In genomic region chr16:86044241-86044671, GRCh38 we compare ENCODE assay signal across 9 cellular contexts.
DNase-seq lines count a peak whose midpoint lies in the region; ATAC-seq and TF ChIP-seq lines count a peak whose summit lies in the region.
"Had no signal": no experiment of that assay in that cellular context is flagged by ENCODE, and none has a peak within 500 bp of the region (broad histone marks: within the 10 kb centered on the region; RNA-seq: fewer than 3 reads in every experiment).

No MANE protein-coding gene starts in this region.

- H3K36me3 ChIP-seq in BLaER1 = no peaks in the 10 kb centered on the region

- H3K4me1 ChIP-seq in BLaER1 = peaks cover 98% of the 10 kb centered on the region

- no peak overlapping the region for H3K9ac ChIP-seq in BLaER1

- no peaks in the 10 kb centered on the region for H3K9me3 Mint-ChIP-seq in HFFc6

- no peak overlapping the region for H3K27ac Mint-ChIP-seq in HFFc6

- H3K9me3 ChIP-seq in BLaER1 = no peaks in the 10 kb centered on the region

- no peaks in the 10 kb centered on the region for H3K36me3 Mint-ChIP-seq in HFFc6 (ENCODE audit: low read depth)

- no peak overlapping the region for H3K27ac ChIP-seq in BLaER1
- H3K27ac ChIP-seq: HL-60 had no signal

- no peak for ATAC-seq in GM18868 (IDR thresholded peaks at IDR 0.05; ENCODE audit: unreplicated experiment)

- peaks cover 56% of the 10 kb centered on the region for H3K27me3 Mint-ChIP-seq in HFFc6 (ENCODE audit: insufficient read depth)

- H4K20me1 ChIP-seq in BLaER1 = no peaks in the 10 kb centered on the region

- H3K4me3 Mint-ChIP-seq in HFFc6 = no peak overlapping the region

- no peak overlapping the region for H3K4me3 ChIP-seq in BLaER1
- no peak overlapping the region for H3K4me3 ChIP-seq in fibroblast of mammary gland (ENCODE audit: control insufficient read depth, low read depth, low read length)

- no peaks in the 10 kb centered on the region for H3K4me1 Mint-ChIP-seq in HFFc6 (ENCODE audit: low read depth)

- peak; percentile 87 for TF ChIP-seq CTCF in HFFc6 (IDR thresholded peaks at IDR 0.05)
- TF ChIP-seq CTCF in fibroblast of mammary gland (conservative IDR thresholded peaks at IDR 0.05; ENCODE audit: control insufficient read depth, insufficient read depth, low read depth, low read length) = peak; percentile 52

- H3K27me3 ChIP-seq in BLaER1 = no peaks in the 10 kb centered on the region

- peak; percentile 15 for DNase-seq in HFFc6
- peak; percentile 8 for DNase-seq in activated CD4-positive, alpha-beta T cell treated with anti-CD3 and anti-CD28 coated beads for 4 hours
- DNase-seq in fibroblast of mammary gland (ENCODE audit: low read depth) = peak; percentile 38
- peak; percentile 10 for DNase-seq in pulmonary artery endothelial cell (ENCODE audit: low read depth, low spot score)
- no peak for DNase-seq in foreskin melanocyte
- DNase-seq in cortex of kidney (lab: John Stamatoyannopoulos, UW) = no peak

- peak overlapping the region; percentile 84 for H3K4me2 ChIP-seq in BLaER1

Comparison
In these comparisons a context has a peak if more than half of its experiments do, and no peak if none do; other contexts are left out.
1. DNase-seq: peak in HFFc6 (single experiment), activated CD4-positive, alpha-beta T cell treated with anti-CD3 and anti-CD28 coated beads for 4 hours (2 of 2), fibroblast of mammary gland (single experiment) and pulmonary artery endothelial cell (single experiment); none in foreskin melanocyte (single experiment) and cortex of kidney (single experiment).